In the genomic region with DNA sequence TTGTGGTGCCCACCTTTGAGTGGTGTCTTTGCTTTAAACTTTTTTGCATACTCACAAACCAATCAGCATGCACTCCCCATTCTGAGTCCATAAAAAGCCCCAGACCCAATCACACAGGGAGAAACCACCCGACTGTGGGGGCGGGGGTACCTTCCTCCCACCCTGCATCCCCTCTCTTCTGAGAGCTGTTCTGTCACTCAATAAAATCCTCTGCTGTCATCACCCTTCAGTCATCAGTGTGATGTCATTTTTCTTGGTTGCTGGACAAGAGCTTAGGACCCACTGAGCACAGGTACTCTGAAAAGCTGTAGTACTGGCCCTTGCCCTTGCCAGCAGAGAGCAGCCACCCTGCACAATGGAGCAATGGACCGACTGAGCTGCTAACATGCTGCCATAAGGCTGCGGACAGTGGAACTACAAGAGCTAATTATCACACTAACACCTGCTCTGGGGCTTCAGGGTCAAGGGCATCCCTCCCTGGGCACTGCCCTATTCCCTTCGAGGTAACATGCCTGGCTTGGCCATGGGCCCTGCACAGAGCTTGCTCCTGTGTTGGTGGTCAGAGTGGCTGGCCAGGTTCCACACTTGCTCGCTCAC, we compare ENCODE assay signal across 1 cellular context.
TF ChIP-seq lines count a peak whose summit lies in the region.

No MANE protein-coding gene starts in this region.

TF ChIP-seq in WTC11, 78 proteins besides CTCF, POLR2A, EP300 and RAD21 (continued from another document):
- TF ChIP-seq CREM (CRISPR knock-in tag; IDR thresholded peaks at IDR 0.05): 0 out of 2 replicates have a peak, but pooled peaks have one; percentile 20
- TF ChIP-seq NR1H2 (CRISPR knock-in tag; IDR thresholded peaks at IDR 0.05): no peak
- TF ChIP-seq TEAD4 (CRISPR knock-in tag; IDR thresholded peaks at IDR 0.05): no peak
- TF ChIP-seq ELF4 (CRISPR knock-in tag; IDR thresholded peaks at IDR 0.05; ENCODE audit: low read depth): no peak
- no peak for TF ChIP-seq FOXP4 (CRISPR knock-in tag; IDR thresholded peaks at IDR 0.05)
- TF ChIP-seq ZNF121 (CRISPR knock-in tag; IDR thresholded peaks at IDR 0.05): no peak
- TF ChIP-seq ZNF317 (CRISPR knock-in tag; IDR thresholded peaks at IDR 0.05; ENCODE audit: borderline replicate concordance, low read depth): peak; percentile 57; the same call in 1 of the 2 replicates
